In genomic region chr20:33671573-33672288, GRCh38 we compare ENCODE assay signal across 17 cellular contexts. TPM values are rescaled to one million over a fixed set of nuclear protein-coding genes. Genes with fewer than 3 reads are reported as not detected.
DNase-seq lines count a peak whose midpoint lies in the region; ATAC-seq and TF ChIP-seq lines count a peak whose summit lies in the region.
"Had no signal": no experiment of that assay in that cellular context is flagged by ENCODE, and none has a peak within 500 bp of the region (broad histone marks: within the 10 kb centered on the region; RNA-seq: fewer than 3 reads in every experiment).

No MANE protein-coding gene starts in this region.

- no peaks in the 10 kb centered on the region for H4K20me1 ChIP-seq in PC-3 (ENCODE audit: low read length)

- BruUV-seq in PC-3 (replicated peaks; lab: Mats Ljungman, UMichigan), result TSS peak; percentile 29

- POLR2A ChIA-PET in PC-3 (lab: Charles Lee; ENCODE audit: unreplicated experiment), result no interaction called here

- peaks cover 34% of the 10 kb centered on the region for H3K4me1 Mint-ChIP-seq in activated CD4-positive, alpha-beta T cell treated with anti-CD3 and anti-CD28 coated beads, Interleukin-2, amount 10 ng/mL, durations not matched to agents 24 days and 14 days
- H3K4me1 Mint-ChIP-seq in endodermal cell, result peaks cover 30% of the 10 kb centered on the region
- H3K4me1 Mint-ChIP-seq in stimulated activated naive CD8-positive, alpha-beta T cell treated with anti-CD3 and anti-CD28 coated beads, Interleukin-15, amount 100 ng/mL, for 72 hours, result peaks cover 66% of the 10 kb centered on the region

- H3K27ac Mint-ChIP-seq in activated CD4-positive, alpha-beta T cell treated with anti-CD3 and anti-CD28 coated beads, Interleukin-2, amount 10 ng/mL, durations not matched to agents 24 days and 14 days, result peak overlapping the region; percentile 34
- H3K27ac Mint-ChIP-seq in endodermal cell, result no peak overlapping the region
- H3K27ac Mint-ChIP-seq in stimulated activated naive CD8-positive, alpha-beta T cell treated with anti-CD3 and anti-CD28 coated beads, Interleukin-15, amount 100 ng/mL, for 72 hours, result no peak overlapping the region

- H3K9ac ChIP-seq in PC-3 (ENCODE audit: low read length) (no peak overlapping the region), endodermal cell (ENCODE audit: extremely low read depth, low read length, poor library complexity, severe bottlenecking) (no peak overlapping the region)

- peaks cover 5% of the 10 kb centered on the region for H3F3A ChIP-seq in PC-3 (ENCODE audit: low read length, unreplicated experiment)

- H3K4me3 ChIP-seq in PC-3 (ENCODE audit: low read length) (no peak overlapping the region), endodermal cell (ENCODE audit: low read length) (no peak overlapping the region), prostate gland (no peak overlapping the region)

- H2AFZ ChIP-seq in PC-3 (ENCODE audit: low read length), result no peak overlapping the region

- 91 to 94% methylated on average over 5 to 8 of the region's 8 CpGs for WGBS in endodermal cell (ENCODE audit: insufficient coverage in 1 of 2, insufficient read length in 1 of 2), 2 experiments
- WGBS in prostate gland, result 76% methylated on average over 8 of the region's 8 CpGs

- H3K79me2 ChIP-seq in PC-3 (ENCODE audit: low read length), result peaks cover 31% of the 10 kb centered on the region

- no peak for ATAC-seq in PC-3
- no peak for ATAC-seq in stimulated activated naive CD8-positive, alpha-beta T cell treated with anti-CD3 and anti-CD28 coated beads, Interleukin-15, amount 100 ng/mL, for 72 hours
- ATAC-seq: activated T-cell treated with anti-CD3 and anti-CD28 coated beads, Interleukin-2, amount 50 U/mL, for 4 hours had no signal

- TF ChIP-seq CTCF in PC-3 (conservative IDR thresholded peaks at IDR 0.05; ENCODE audit: low read depth, low read length), result no peak
- TF ChIP-seq CTCF in endodermal cell (conservative IDR thresholded peaks at IDR 0.05), result no peak
- TF ChIP-seq CTCF in prostate gland (IDR thresholded peaks at IDR 0.05), result no peak

- H3K9me3 ChIP-seq in PC-3 (ENCODE audit: low read length), result no peaks in the 10 kb centered on the region
- no peaks in the 10 kb centered on the region for H3K9me3 ChIP-seq in endodermal cell (ENCODE audit: control insufficient read depth, low read length)
- H3K9me3 ChIP-seq in prostate gland, result no peaks in the 10 kb centered on the region
- H3K9me3 ChIP-seq: spleen had no signal

- H3K4me1 ChIP-seq in PC-3 (ENCODE audit: insufficient read depth, low read length) (peaks cover 31% of the 10 kb centered on the region), endodermal cell (ENCODE audit: control insufficient read depth, insufficient read depth, low read length) (peaks cover 13% of the 10 kb centered on the region), prostate gland (replicated peaks) (peaks cover 13% of the 10 kb centered on the region)

- no peaks in the 10 kb centered on the region for H3K27me3 Mint-ChIP-seq in activated CD4-positive, alpha-beta T cell treated with anti-CD3 and anti-CD28 coated beads, Interleukin-2, amount 10 ng/mL, durations not matched to agents 24 days and 14 days
- peaks cover 2% of the 10 kb centered on the region for H3K27me3 Mint-ChIP-seq in endodermal cell (ENCODE audit: insufficient read depth)
- H3K27me3 Mint-ChIP-seq in stimulated activated naive CD8-positive, alpha-beta T cell treated with anti-CD3 and anti-CD28 coated beads, Interleukin-15, amount 100 ng/mL, for 72 hours, result no peaks in the 10 kb centered on the region

- no peak overlapping the region for H3K27ac ChIP-seq in PC-3 (ENCODE audit: low read length)
- no peak overlapping the region for H3K27ac ChIP-seq in endodermal cell (ENCODE audit: low read depth, low read length)
- H3K27ac ChIP-seq in prostate gland, result peak overlapping the region; percentile 90 to 92
- H3K27ac ChIP-seq: HL-60, SK-N-MC, spleen had no signal

- no peaks in the 10 kb centered on the region for H3K9me2 ChIP-seq in PC-3 (replicated peaks; ENCODE audit: low read length)

- H3K9me3 Mint-ChIP-seq in activated CD4-positive, alpha-beta T cell treated with anti-CD3 and anti-CD28 coated beads, Interleukin-2, amount 10 ng/mL, durations not matched to agents 24 days and 14 days, result no peaks in the 10 kb centered on the region
- no peaks in the 10 kb centered on the region for H3K9me3 Mint-ChIP-seq in endodermal cell
- H3K9me3 Mint-ChIP-seq in stimulated activated naive CD8-positive, alpha-beta T cell treated with anti-CD3 and anti-CD28 coated beads, Interleukin-15, amount 100 ng/mL, for 72 hours, result no peaks in the 10 kb centered on the region
- H3K9me3 Mint-ChIP-seq: activated T-cell treated with anti-CD3 and anti-CD28 coated beads, Interleukin-2, amount 50 U/mL, for 4 hours had no signal

- H3K36me3 ChIP-seq in PC-3 (ENCODE audit: low read depth, low read length) (peaks cover 14% of the 10 kb centered on the region), endodermal cell (ENCODE audit: control insufficient read depth, insufficient read depth, low read length) (peaks cover 27% of the 10 kb centered on the region), prostate gland (no peaks in the 10 kb centered on the region)

- no peak for TF ChIP-seq POLR2A in prostate gland (IDR thresholded peaks at IDR 0.05)

- DNase-seq in activated CD4-positive, alpha-beta T cell treated with anti-CD3 and anti-CD28 coated beads, Interleukin-2, amount 10 ng/mL, durations not matched to agents 24 days and 14 days, result no peak
- no peak for DNase-seq in activated CD4-positive, alpha-beta T cell treated with anti-CD3 and anti-CD28 coated beads, Interleukin-2, amount 50 U/mL, for 1 hour
- DNase-seq in PC-3, result no peak
- DNase-seq in endodermal cell, result no peak
- no peak for DNase-seq in prostate gland (ENCODE audit: low spot score)
- DNase-seq in stimulated activated naive CD8-positive, alpha-beta T cell treated with anti-CD3 and anti-CD28 coated beads, Interleukin-15, amount 100 ng/mL, for 72 hours, result no peak
- no peak for DNase-seq in H4 (ENCODE audit: low spot score)
- no peak for DNase-seq in HuH-7 (ENCODE audit: low spot score)
- DNase-seq: activated T-cell treated with anti-CD3 and anti-CD28 coated beads, Interleukin-2, amount 50 U/mL, for 4 hours; amniotic stem cell; HCEC 1CT; spleen had no signal

- intact Hi-C loops in activated CD4-positive, alpha-beta T cell treated with anti-CD3 and anti-CD28 coated beads, Interleukin-2, amount 10 ng/mL, durations not matched to agents 24 days and 14 days (cut with micrococcal nuclease), result no loop called here
- intact Hi-C loops in PC-3 (cut with micrococcal nuclease), result loop anchor here (5.0 kb wide), 1 partner anchor 61 kb away; the partner anchor contains the start of gene ZNF341
- intact Hi-C loops in prostate gland (cut with DNase I), result no loop called here

- peaks cover 21% of the 10 kb centered on the region for H3K36me3 Mint-ChIP-seq in activated CD4-positive, alpha-beta T cell treated with anti-CD3 and anti-CD28 coated beads, Interleukin-2, amount 10 ng/mL, durations not matched to agents 24 days and 14 days (ENCODE audit: low read depth)
- peaks cover 50% of the 10 kb centered on the region for H3K36me3 Mint-ChIP-seq in endodermal cell (ENCODE audit: low read depth)

- CTCF ChIA-PET in PC-3 (lab: Charles Lee), result interaction anchor here (0.5 to 0.6 kb wide), 2 partner anchors 614 to 696 kb away, joined by 3 to 7 read pairs; no protein-coding TSS in a partner anchor

- peak overlapping the region; percentile 92 for H3K4me3 Mint-ChIP-seq in activated CD4-positive, alpha-beta T cell treated with anti-CD3 and anti-CD28 coated beads, Interleukin-2, amount 10 ng/mL, durations not matched to agents 24 days and 14 days
- H3K4me3 Mint-ChIP-seq in endodermal cell, result peak overlapping the region; percentile 93
- no peak overlapping the region for H3K4me3 Mint-ChIP-seq in stimulated activated naive CD8-positive, alpha-beta T cell treated with anti-CD3 and anti-CD28 coated beads, Interleukin-15, amount 100 ng/mL, for 72 hours
- H3K4me3 Mint-ChIP-seq: activated T-cell treated with anti-CD3 and anti-CD28 coated beads, Interleukin-2, amount 50 U/mL, for 4 hours had no signal

- H3K4me2 ChIP-seq in PC-3 (ENCODE audit: low read length), result peak overlapping the region; percentile 88

- H3K27me3 ChIP-seq in PC-3 (ENCODE audit: low read length), result no peaks in the 10 kb centered on the region
- H3K27me3 ChIP-seq in endodermal cell (ENCODE audit: control insufficient read depth, insufficient read depth, low read length, poor library complexity, severe bottlenecking), result no peaks in the 10 kb centered on the region
- H3K27me3 ChIP-seq in prostate gland (replicated peaks; ENCODE audit: insufficient read depth), result no peaks in the 10 kb centered on the region
- H3K27me3 ChIP-seq: spleen had no signal

RNA-seq across cellular contexts. Expression of gene NECAB3, which starts 2.5 kb away (rescaled TPM):
- 29.0 and 30.0 TPM in 2 replicates for total RNA-seq in activated CD4-positive, alpha-beta T cell treated with anti-CD3 and anti-CD28 coated beads, Interleukin-2, amount 10 ng/mL, durations not matched to agents 24 days and 14 days
- 41.2 and 43.5 TPM in 2 replicates for total RNA-seq in PC-3 (2014; rRNA removed)
- total RNA-seq in endodermal cell, result 10 to 100 TPM; 77.2 to 92.3 TPM
- 29.9 TPM for polyA plus RNA-seq in endodermal cell (2013, experiment 1 of 2)
- polyA plus RNA-seq in endodermal cell (2013, experiment 2 of 2), result 27.4 TPM
- 100 to 1,000 TPM; 142 to 156 TPM for total RNA-seq in prostate gland
- total RNA-seq in H4 (2014; rRNA removed; shearing (Covaris generic)), result 15.8 and 22.5 TPM in 2 replicates

RNA-seq across cellular contexts. Expression of gene ACTL10, which starts 5.0 kb away (rescaled TPM):
- total RNA-seq in activated CD4-positive, alpha-beta T cell treated with anti-CD3 and anti-CD28 coated beads, Interleukin-2, amount 10 ng/mL, durations not matched to agents 24 days and 14 days, result 3.7 TPM in 2 replicates
- total RNA-seq in PC-3 (2014; rRNA removed) (1.6 and 2.8 TPM in 2 replicates), endodermal cell (under 1 TPM in 1 of 2 donors, not detected in 1; 0.42 TPM), prostate gland (1 to 10 TPM; 7.9 to 8.5 TPM)
- 0.28 TPM for polyA plus RNA-seq in endodermal cell (2013, experiment 1 of 2)
- 0.17 TPM for polyA plus RNA-seq in endodermal cell (2013, experiment 2 of 2)
- not detected in 2 replicates for total RNA-seq in H4 (2014; rRNA removed; shearing (Covaris generic))
- total RNA-seq: M059J had no signal

RNA-seq across cellular contexts. Expression of gene C20orf144, which starts 9.6 kb away (rescaled TPM):
- 0.16 and 0.26 TPM in 2 replicates for total RNA-seq in activated CD4-positive, alpha-beta T cell treated with anti-CD3 and anti-CD28 coated beads, Interleukin-2, amount 10 ng/mL, durations not matched to agents 24 days and 14 days
- total RNA-seq in PC-3 (2014; rRNA removed) (0.17 TPM in 1 of 2 replicates, not detected in the other), endodermal cell (under 1 TPM in 1 of 2 donors, not detected in 1; 0.44 TPM), prostate gland (under 1 TPM; 0.14 to 0.91 TPM)
- polyA plus RNA-seq in endodermal cell (2013, experiment 1 of 2), result 0.18 TPM
- polyA plus RNA-seq in endodermal cell (2013, experiment 2 of 2), result 0.17 TPM
- total RNA-seq in H4 (2014; rRNA removed; shearing (Covaris generic)), result not detected in 2 replicates
- total RNA-seq: liver, subcutaneous adipose tissue had no signal
- polyA plus RNA-seq: liver had no signal

RNA-seq across cellular contexts. Expression of gene E2F1, which starts 14.5 kb away (rescaled TPM):
- 77.2 and 78.3 TPM in 2 replicates for total RNA-seq in activated CD4-positive, alpha-beta T cell treated with anti-CD3 and anti-CD28 coated beads, Interleukin-2, amount 10 ng/mL, durations not matched to agents 24 days and 14 days
- 63.7 and 72.2 TPM in 2 replicates for total RNA-seq in PC-3 (2014; rRNA removed)
- total RNA-seq in endodermal cell, result 10 to 100 TPM; 26.9 to 33.7 TPM
- polyA plus RNA-seq in endodermal cell (2013, experiment 1 of 2), result 35.1 TPM
- 28.9 TPM for polyA plus RNA-seq in endodermal cell (2013, experiment 2 of 2)
- 10 to 100 TPM in 1 of 2 donors, 1 to 10 TPM in 1; 2.0 to 10.1 TPM for total RNA-seq in prostate gland
- 15.1 and 17.0 TPM in 2 replicates for total RNA-seq in H4 (2014; rRNA removed; shearing (Covaris generic))

RNA-seq across cellular contexts. Expression of gene PXMP4, which starts 48.4 kb away (rescaled TPM):
- 5.4 and 5.5 TPM in 2 replicates for total RNA-seq in activated CD4-positive, alpha-beta T cell treated with anti-CD3 and anti-CD28 coated beads, Interleukin-2, amount 10 ng/mL, durations not matched to agents 24 days and 14 days
- total RNA-seq in PC-3 (2014; rRNA removed) (not detected in 2 replicates), endodermal cell (1 to 10 TPM; 1.5 to 3.8 TPM), prostate gland (10 to 100 TPM; 13.3 to 25.5 TPM)
- 1.6 TPM for polyA plus RNA-seq in endodermal cell (2013, experiment 1 of 2)
- polyA plus RNA-seq in endodermal cell (2013, experiment 2 of 2), result 1.8 TPM
- total RNA-seq in H4 (2014; rRNA removed; shearing (Covaris generic)), result 2.5 TPM in 2 replicates

Comparison
In these comparisons a context has a peak if more than half of its experiments do, and no peak if none do; other contexts are left out.
1. H3K4me3 Mint-ChIP-seq: peak in activated CD4-positive, alpha-beta T cell treated with anti-CD3 and anti-CD28 coated beads, Interleukin-2, amount 10 ng/mL, durations not matched to agents 24 days and 14 days (single experiment) and endodermal cell (single experiment); none in stimulated activated naive CD8-positive, alpha-beta T cell treated with anti-CD3 and anti-CD28 coated beads, Interleukin-15, amount 100 ng/mL, for 72 hours (0 of 2).
2. H3K27ac ChIP-seq: peak in prostate gland (2 of 2); none in PC-3 (single experiment) and endodermal cell (single experiment).